In the genomic region with DNA sequence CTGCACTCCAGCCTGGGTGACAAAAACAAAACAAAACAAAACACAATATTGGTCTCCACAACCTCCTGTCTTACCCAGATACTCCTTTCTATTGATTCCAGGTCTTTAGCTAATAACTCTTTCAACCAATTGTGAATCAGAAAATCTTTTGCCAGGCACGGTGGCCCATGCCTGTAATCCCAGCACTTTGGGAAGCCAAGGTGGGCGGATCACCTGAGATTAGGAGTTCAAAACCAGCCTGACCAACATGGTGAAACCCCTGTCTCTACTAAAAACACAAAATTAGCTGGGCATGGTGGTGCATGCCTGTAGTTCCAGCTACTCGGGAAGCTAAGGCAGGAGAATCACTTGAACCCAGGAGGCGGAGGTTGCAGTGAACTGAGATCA, we compare ENCODE assay signal across 8 cellular contexts.
DNase-seq lines count a peak whose midpoint lies in the region; ATAC-seq, FAIRE-seq and TF ChIP-seq lines count a peak whose summit lies in the region.
"Not testable (repeated sequence)": the region's sequence is repeated elsewhere in the genome, so short reads cannot be mapped to it uniquely, and the experiment has no call there.

No MANE protein-coding gene starts in this region.

- not testable (repeated sequence) for TF ChIP-seq CTCF in A549 (IDR thresholded peaks at IDR 0.05); HEK293 (tag by site-specific recombination; IDR thresholded peaks at IDR 0.05); esophagus muscularis mucosa (IDR thresholded peaks at IDR 0.05); HepG2 (CRISPR knock-in tag; IDR thresholded peaks at IDR 0.05); osteocyte (IDR thresholded peaks at IDR 0.05)

- intact Hi-C loops in esophagus muscularis mucosa (cut with DNase I); HepG2 (cut with micrococcal nuclease; ENCODE audit: unreplicated experiment): not testable (repeated sequence)

- not testable (repeated sequence) for TF ChIP-seq RAD21 in A549 (conservative IDR thresholded peaks at IDR 0.05 in 1 of 2, IDR thresholded peaks at IDR 0.05 in 1 of 2); HepG2 (CRISPR knock-in tag; IDR thresholded peaks at IDR 0.05)

- H4K20me1 ChIP-seq in HepG2 (ENCODE audit: insufficient read depth, low read length), result peaks cover 91% of the 10 kb centered on the region

- H3K36me3 ChIP-seq in HEK293 (ENCODE audit: control insufficient read depth in 2 of 2, insufficient read depth in 1 of 2, low read length in 2 of 2) (peaks cover 0 to 13% of the 10 kb centered on the region in 2 experiments; a peak in 2 of 3 replicates), esophagus muscularis mucosa (peaks cover 0 to 14% (median 2%) of the 10 kb centered on the region in 4 donors), HepG2 (replicated peaks in 1 of 2; ENCODE audit: control insufficient read depth in 1 of 2, insufficient read depth in 2 of 2, low read length in 2 of 2) (peaks cover 24 to 33% of the 10 kb centered on the region in 2 experiments; a peak in 4 of 5 replicates)

- H3K4me1 ChIP-seq in A549 (peaks cover 84% of the 10 kb centered on the region), HEK293 (ENCODE audit: control insufficient read depth, insufficient read depth, low read length) (peaks cover 14% of the 10 kb centered on the region; the same call in 1 of the 2 replicates), esophagus muscularis mucosa (peaks cover 88 to 99% (median 95%) of the 10 kb centered on the region in 4 donors), HepG2 (ENCODE audit: insufficient read depth, low read length) (peaks cover 100% of the 10 kb centered on the region)

- not testable (repeated sequence) for H3K4me3 ChIP-seq in A549; HEK293 (ENCODE audit: low read depth, low read length); esophagus muscularis mucosa; HepG2 (replicated peaks in 1 of 3; ENCODE audit: insufficient read depth in 1 of 3, low read depth in 2 of 3, low read length in 3 of 3)

- POLR2A ChIA-PET in A549 (lab: Yijun Ruan, JAX); activated CD4-positive, alpha-beta T cell treated with anti-CD3 and anti-CD28 coated beads, Interleukin-2, amount 10 ng/mL, durations not matched to agents 7 days and 5 days (lab: Charles Lee): not testable (repeated sequence)
- POLR2A ChIA-PET in HEK293 (lab: Yijun Ruan, JAX) (interaction anchor here (0.9 to 1.2 kb wide), 2 partner anchors 10 to 1172 kb away, joined by 3 read pairs; no protein-coding TSS in a partner anchor), HepG2 (lab: Yijun Ruan, JAX) (interaction anchor here (0.6 to 2.4 kb wide), 2 partner anchors 9 to 13 kb away, joined by 3 to 28 read pairs; no protein-coding TSS in a partner anchor)

- peak overlapping the region; percentile 80 for H3K27ac Mint-ChIP-seq in activated CD4-positive, alpha-beta T cell treated with anti-CD3 and anti-CD28 coated beads, Interleukin-2, amount 10 ng/mL, durations not matched to agents 7 days and 5 days
- H3K27ac Mint-ChIP-seq in activated naive CD4-positive, alpha-beta T cell treated with anti-CD3 and anti-CD28 coated beads, Interleukin-2, amount 50 U/mL, for 72 hours, result peak overlapping the region; percentile 97 to 100
- peak overlapping the region; percentile 97 for H3K27ac Mint-ChIP-seq in osteocyte (ENCODE audit: unreplicated experiment)

- H3K79me2 ChIP-seq in HepG2 (ENCODE audit: insufficient read depth, low read length), result peaks cover 95% of the 10 kb centered on the region

- BruUV-seq in HepG2 (replicated peaks; lab: Mats Ljungman, UMichigan), result not testable (repeated sequence)

- not testable (repeated sequence) for H3K27me3 ChIP-seq in esophagus muscularis mucosa; HepG2 (ENCODE audit: control insufficient read depth in 1 of 2, insufficient read depth in 2 of 2, low read length in 2 of 2)

- H3K4me3 Mint-ChIP-seq in activated CD4-positive, alpha-beta T cell treated with anti-CD3 and anti-CD28 coated beads, Interleukin-2, amount 10 ng/mL, durations not matched to agents 7 days and 5 days; osteocyte (ENCODE audit: unreplicated experiment): not testable (repeated sequence)

- H3K9me3 Mint-ChIP-seq in activated CD4-positive, alpha-beta T cell treated with anti-CD3 and anti-CD28 coated beads, Interleukin-2, amount 10 ng/mL, durations not matched to agents 7 days and 5 days; activated naive CD4-positive, alpha-beta T cell treated with anti-CD3 and anti-CD28 coated beads, Interleukin-2, amount 50 U/mL, for 72 hours; osteocyte (ENCODE audit: unreplicated experiment): not testable (repeated sequence)

- not testable (repeated sequence) for H3K9me3 ChIP-seq in A549; HEK293 (ENCODE audit: control insufficient read depth, insufficient read depth, low read depth, low read length); esophagus muscularis mucosa; HepG2 (ENCODE audit: low read length)

- WGBS in A549 (ENCODE audit: missing lambda C conversion rate), result 89% methylated on average over 4 of the region's 4 CpGs
- WGBS in esophagus muscularis mucosa, result 79% methylated on average over 4 of the region's 4 CpGs
- 80% methylated on average over 4 of the region's 4 CpGs for WGBS in HepG2 (ENCODE audit: low lambda C conversion rate)

- not testable (repeated sequence) for H3K27me3 Mint-ChIP-seq in activated CD4-positive, alpha-beta T cell treated with anti-CD3 and anti-CD28 coated beads, Interleukin-2, amount 10 ng/mL, durations not matched to agents 7 days and 5 days; osteocyte (ENCODE audit: unreplicated experiment)

- FAIRE-seq in A549 (lab: Jason Lieb, UNC); HepG2 (lab: Jason Lieb, UNC): not testable (repeated sequence)

- peaks cover 73% of the 10 kb centered on the region for H3K4me1 Mint-ChIP-seq in activated CD4-positive, alpha-beta T cell treated with anti-CD3 and anti-CD28 coated beads, Interleukin-2, amount 10 ng/mL, durations not matched to agents 7 days and 5 days
- H3K4me1 Mint-ChIP-seq in osteocyte (ENCODE audit: unreplicated experiment), result peaks cover 80% of the 10 kb centered on the region

- ATAC-seq in A549; activated naive CD4-positive, alpha-beta T cell treated with anti-CD3 and anti-CD28 coated beads, Interleukin-2, amount 50 U/mL, for 72 hours; HepG2; stimulated activated naive CD8-positive, alpha-beta T cell treated with anti-CD3 and anti-CD28 coated beads, Interleukin-15, Interleukin-2, amounts not matched to agents 100 U/mL and 50 U/mL, for 24 hours: not testable (repeated sequence)

- peak overlapping the region; percentile 11; the same call in 1 of the 2 replicates for H3K9ac ChIP-seq in HepG2 (ENCODE audit: insufficient read depth, low read depth, low read length)

- not testable (repeated sequence) for TF ChIP-seq EP300 in A549 (IDR thresholded peaks at IDR 0.05); esophagus muscularis mucosa (IDR thresholded peaks at IDR 0.05); HepG2 (IDR thresholded peaks at IDR 0.05; ENCODE audit: low read depth in 2 of 2, low read length in 2 of 2); HepG2 (CRISPR knock-in tag; IDR thresholded peaks at IDR 0.05; ENCODE audit: borderline replicate concordance)

- H3K27ac ChIP-seq in A549, result peak overlapping the region; percentile 74 to 92; a peak in 5 of 6 replicates
- H3K27ac ChIP-seq in HEK293 (ENCODE audit: extremely low read depth, low read depth, low read length), result not testable (repeated sequence)
- peak overlapping the region; percentile 82 to 90 (median 87) for H3K27ac ChIP-seq in esophagus muscularis mucosa (replicated peaks in 1 of 4)
- peak overlapping the region; percentile 70 for H3K27ac ChIP-seq in HepG2 (ENCODE audit: extremely low read length, insufficient read depth, low read length)

- H3K4me2 ChIP-seq in A549, result peak overlapping the region; percentile 74
- peak overlapping the region; percentile 44 for H3K4me2 ChIP-seq in HepG2 (ENCODE audit: low read depth, low read length)

- in situ Hi-C loops in HepG2 (cut with HindIII; ENCODE audit: extremely low pct_ligation_motif_present, low pct_unique_long_range_greater_than_20kb), result not testable (repeated sequence)

- not testable (repeated sequence) for TF ChIP-seq POLR2A in A549 (IDR thresholded peaks at IDR 0.05; ENCODE audit: low read length); esophagus muscularis mucosa (IDR thresholded peaks at IDR 0.05; ENCODE audit: low read depth); HepG2 (IDR thresholded peaks at IDR 0.05; ENCODE audit: insufficient read depth in 1 of 2, low read depth in 2 of 2, low read length in 2 of 2)

- not testable (repeated sequence) for DNase-seq in A549 (ENCODE audit: low read depth in 1 of 2, low spot score in 1 of 2); activated CD4-positive, alpha-beta T cell treated with anti-CD3 and anti-CD28 coated beads, Interleukin-2, amount 10 ng/mL, durations not matched to agents 7 days and 5 days; esophagus muscularis mucosa (ENCODE audit: extremely low spot score); HepG2 (ENCODE audit: low spot score)
- DNase-seq in activated naive CD4-positive, alpha-beta T cell treated with anti-CD3 and anti-CD28 coated beads, Interleukin-2, amount 50 U/mL, for 72 hours (ENCODE audit: low spot score in 2 of 2), result peak in 1 of 2 donors; percentile 37
- DNase-seq in osteocyte (ENCODE audit: extremely low spot score, unreplicated experiment), result peak; percentile 60
- peak; percentile 1 for DNase-seq in stimulated activated naive CD8-positive, alpha-beta T cell treated with anti-CD3 and anti-CD28 coated beads, Interleukin-15, Interleukin-2, amounts not matched to agents 100 U/mL and 50 U/mL, for 24 hours

- H2AFZ ChIP-seq in HepG2 (ENCODE audit: low read length), result not testable (repeated sequence)

- peaks cover 50% of the 10 kb centered on the region for H3K36me3 Mint-ChIP-seq in activated CD4-positive, alpha-beta T cell treated with anti-CD3 and anti-CD28 coated beads, Interleukin-2, amount 10 ng/mL, durations not matched to agents 7 days and 5 days (ENCODE audit: low read depth)
- peaks cover 8 to 52% of the 10 kb centered on the region in 2 donors for H3K36me3 Mint-ChIP-seq in activated naive CD4-positive, alpha-beta T cell treated with anti-CD3 and anti-CD28 coated beads, Interleukin-2, amount 50 U/mL, for 72 hours
- not testable (repeated sequence) for H3K36me3 Mint-ChIP-seq in osteocyte (ENCODE audit: unreplicated experiment)

- CTCF ChIA-PET in A549 (lab: Yijun Ruan, JAX), result interaction anchor here (1.9 kb wide), 1 partner anchor 45 kb away, joined by 5 read pairs; no protein-coding TSS in a partner anchor
- CTCF ChIA-PET in HEK293 (lab: Yijun Ruan, JAX); HepG2 (lab: Yijun Ruan, JAX; ENCODE audit: low intra/inter-chr PET ratio, low total read pairs): not testable (repeated sequence)
- CTCF ChIA-PET in activated CD4-positive, alpha-beta T cell treated with anti-CD3 and anti-CD28 coated beads, Interleukin-2, amount 10 ng/mL, durations not matched to agents 7 days and 5 days (lab: Charles Lee), result interaction anchor here (1.6 kb wide), 1 partner anchor 9 kb away, joined by 7 read pairs; no protein-coding TSS in a partner anchor
